ENCODE assay signal across 10 cellular contexts in the genomic region with DNA sequence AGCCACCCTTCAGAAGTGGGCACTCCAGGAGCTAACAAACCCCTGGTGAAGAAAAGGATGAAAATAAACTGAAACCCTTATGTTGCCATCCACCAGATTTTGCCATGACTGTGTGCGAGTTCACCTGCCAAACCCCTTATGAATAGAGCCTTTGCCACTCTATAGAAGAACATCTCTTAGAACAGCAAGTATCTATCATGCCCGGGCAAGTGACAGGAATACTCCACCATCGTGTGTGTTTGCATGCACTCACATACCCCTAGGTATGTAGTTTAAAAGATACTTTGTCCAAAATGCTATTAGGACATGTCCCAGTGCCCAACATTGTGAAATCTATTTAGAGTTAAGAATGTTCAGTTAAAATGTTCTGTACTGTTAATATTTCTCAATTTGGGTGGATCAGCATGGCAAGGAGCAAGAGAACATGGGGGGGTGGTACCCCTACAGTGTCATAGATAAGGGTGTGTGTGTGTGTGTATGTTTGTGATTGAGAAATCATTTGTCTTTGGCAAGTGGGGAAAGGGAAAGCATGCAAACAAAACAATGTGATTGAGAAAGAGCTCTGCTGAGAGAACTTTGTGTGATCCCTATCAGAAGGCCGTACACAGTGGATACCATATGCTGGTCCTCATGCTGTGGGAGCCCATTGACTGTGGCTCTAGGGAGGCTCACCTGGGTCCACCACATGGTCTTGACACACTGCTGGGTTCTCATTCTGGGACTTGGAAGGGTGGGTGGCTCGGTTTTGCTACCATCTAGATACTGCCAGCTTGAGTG.
DNase-seq lines count a peak whose midpoint lies in the region; ATAC-seq and TF ChIP-seq lines count a peak whose summit lies in the region.
"Had no signal": no experiment of that assay in that cellular context is flagged by ENCODE, and none has a peak within 500 bp of the region (broad histone marks: within the 10 kb centered on the region; RNA-seq: fewer than 3 reads in every experiment).

No MANE protein-coding gene starts in this region.

- ATAC-seq in heart right ventricle (peak in 5 of 8 donors; percentile 6 to 69 (median 43)), psoas muscle (peak in 3 of 4 donors; percentile 54 to 67 (median 55)), HG03378 (IDR thresholded peaks at IDR 0.05; ENCODE audit: unreplicated experiment) (no peak), HG03565 (IDR thresholded peaks at IDR 0.05; ENCODE audit: unreplicated experiment) (no peak)

- WGBS in heart right ventricle, 2 donors: 81 to 82% methylated on average over 5 of the region's 5 CpGs
- WGBS in psoas muscle, 3 donors: 45 to 61% (median 53%) methylated on average over 5 of the region's 5 CpGs

- H3K9me3 ChIP-seq in heart right ventricle (no peaks in the 10 kb centered on the region), psoas muscle (no peaks in the 10 kb centered on the region)
- H3K9me3 ChIP-seq: BLaER1 had no signal

- TF ChIP-seq CTCF in VCaP (conservative IDR thresholded peaks at IDR 0.05) (no peak), heart right ventricle (IDR thresholded peaks at IDR 0.05) (no peak), psoas muscle (IDR thresholded peaks at IDR 0.05) (no peak)

- no peak overlapping the region for H2AFZ ChIP-seq in ACC112 (ENCODE audit: low read length, unreplicated experiment)

- intact Hi-C loops in heart right ventricle (cut with DNase I) (no loop called here), psoas muscle (cut with DNase I) (no loop called here)

- no peak for DNase-seq in heart right ventricle
- peak; percentile 48 to 79 for DNase-seq in psoas muscle
- DNase-seq in putamen (ENCODE audit: low spot score): no peak
- DNase-seq in kidney tubule cell (ENCODE audit: low spot score): no peak
- DNase-seq: activated gamma-delta T cell had no signal

- peak overlapping the region; percentile 99 for H3K27ac ChIP-seq in ACC112 (ENCODE audit: low read depth, low read length)
- H3K27ac ChIP-seq in VCaP: peak overlapping the region; percentile 100; the same call in 1 of the 2 replicates
- peak overlapping the region in 9 of 10 donors; percentile 10 to 99 (median 93) for H3K27ac ChIP-seq in heart right ventricle
- H3K27ac ChIP-seq in psoas muscle: peak overlapping the region; percentile 99
- H3K27ac ChIP-seq: BLaER1 had no signal

- H3K4me1 ChIP-seq in ACC112 (ENCODE audit: control insufficient read depth, insufficient read depth, low read length, unreplicated experiment) (peaks cover 70% of the 10 kb centered on the region), heart right ventricle (peaks cover 49 to 97% (median 87%) of the 10 kb centered on the region in 9 donors), psoas muscle (peaks cover 100% of the 10 kb centered on the region)

- no peak overlapping the region for H3K4me3 ChIP-seq in ACC112 (ENCODE audit: low read depth, low read length)
- no peak overlapping the region for H3K4me3 ChIP-seq in heart right ventricle
- no peak overlapping the region for H3K4me3 ChIP-seq in psoas muscle
- H3K4me3 ChIP-seq: BLaER1 had no signal

- H3K36me3 ChIP-seq in ACC112 (ENCODE audit: insufficient read depth, low read length) (peaks cover 15% of the 10 kb centered on the region; the same call in 1 of the 2 replicates), heart right ventricle (peaks cover 0 to 21% (median 7%) of the 10 kb centered on the region in 9 donors), psoas muscle (ENCODE audit: insufficient read depth in 1 of 2, low read depth in 1 of 2) (peaks cover 0 to 3% of the 10 kb centered on the region in 2 donors)
- H3K36me3 ChIP-seq: BLaER1 had no signal

- H3K79me2 ChIP-seq in ACC112 (ENCODE audit: control insufficient read depth, insufficient read depth, low read length, unreplicated experiment): peaks cover 35% of the 10 kb centered on the region

- H3K27me3 ChIP-seq in ACC112 (ENCODE audit: insufficient read depth, low read length) (no peaks in the 10 kb centered on the region), heart right ventricle (no peaks in the 10 kb centered on the region), psoas muscle (ENCODE audit: insufficient read depth in 3 of 3, low read length in 2 of 3) (no peaks in the 10 kb centered on the region)
- H3K27me3 ChIP-seq: BLaER1 had no signal

Comparison
In these comparisons a context has a peak if more than half of its experiments do, and no peak if none do; other contexts are left out.
1. ATAC-seq: peak in heart right ventricle (5 of 8) and psoas muscle (3 of 4); none in HG03378 (single experiment) and HG03565 (single experiment).
2. DNase-seq: peak in psoas muscle (2 of 2); none in heart right ventricle (0 of 2), putamen (single experiment) and kidney tubule cell (single experiment).
3. Peak in every context shown above with its lines, with median percentiles within 50 percentile points of each other: H3K27ac ChIP-seq.